In the genomic region with DNA sequence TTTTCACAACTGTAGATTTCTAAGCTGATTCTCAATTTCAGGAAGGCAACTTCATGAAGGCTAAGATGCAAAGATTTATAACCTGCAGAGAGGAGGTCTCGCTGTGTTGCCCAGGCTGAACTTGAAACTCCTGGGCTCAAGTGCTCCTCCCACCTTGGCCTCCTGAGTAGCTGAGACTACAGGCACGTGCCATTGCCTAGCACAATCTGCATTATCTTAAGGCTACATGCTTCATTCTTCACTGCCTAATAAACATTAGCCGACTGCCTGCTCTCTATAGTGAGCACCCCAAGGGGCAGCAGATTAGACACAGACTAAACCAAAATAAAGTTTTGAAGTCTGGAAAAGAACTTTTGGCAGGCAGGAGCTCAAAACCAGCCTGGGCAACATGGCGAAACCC, we compare ENCODE assay signal across 30 cellular contexts. TPM values are rescaled to one million over a fixed set of nuclear protein-coding genes. Genes with fewer than 3 reads are reported as not detected.
DNase-seq lines count a peak whose midpoint lies in the region; ATAC-seq, FAIRE-seq and TF ChIP-seq lines count a peak whose summit lies in the region.
"Had no signal": no experiment of that assay in that cellular context is flagged by ENCODE, and none has a peak within 500 bp of the region (broad histone marks: within the 10 kb centered on the region; RNA-seq: fewer than 3 reads in every experiment).

No MANE protein-coding gene starts in this region.

- H4K20me1 ChIP-seq in K562 (replicated peaks; ENCODE audit: control insufficient read depth, insufficient read depth, low read length), result no peaks in the 10 kb centered on the region
- H4K20me1 ChIP-seq: BLaER1; BLaER1 treated with 17β-estradiol and CSF1 and Interleukin-3, amounts not matched to agents 10 nM and 100 nM had no signal

- no peak for TF ChIP-seq CTCF in K562 (IDR thresholded peaks at IDR 0.05 in 2 of 3, conservative IDR thresholded peaks at IDR 0.05 in 1 of 3; ENCODE audit: insufficient read depth in 2 of 3, low read depth in 1 of 3, low read length in 3 of 3)

- H3K4me2 ChIP-seq in K562 (ENCODE audit: insufficient read depth, low read length), result no peak overlapping the region
- H3K4me2 ChIP-seq: A549; BLaER1; BLaER1 treated with 17β-estradiol and CSF1 and Interleukin-3, amounts not matched to agents 10 nM and 100 nM had no signal

- 29% methylated on average over 4 of the region's 4 CpGs for WGBS in K562 (ENCODE audit: insufficient coverage, low coverage, missing lambda C conversion rate)

- TF ChIP-seq POLR2A in K562 (conservative IDR thresholded peaks at IDR 0.05), result no peak

- H3K27ac ChIP-seq in K562 (ENCODE audit: extremely low read depth, low read depth, low read length), result no peak overlapping the region
- H3K27ac ChIP-seq: 22Rv1; A549; BLaER1; BLaER1 treated with 17β-estradiol and CSF1 and Interleukin-3, amounts not matched to agents 10 nM and 100 nM; C4-2B had no signal

- FAIRE-seq in K562 (lab: Jason Lieb, UNC), result no peak
- FAIRE-seq: A204.1, A549 had no signal

- CTCF ChIA-PET in K562 (lab: Yijun Ruan, JAX; ENCODE audit: low intra/inter-chr PET ratio), result interaction anchor here (0.6 kb wide), 1 partner anchor 80 kb away, joined by 3 read pairs; no protein-coding TSS in a partner anchor

- no peak overlapping the region for H3K9ac ChIP-seq in K562 (ENCODE audit: insufficient read depth in 1 of 2, low read depth in 2 of 2, low read length in 2 of 2)
- H3K9ac ChIP-seq: BLaER1; BLaER1 treated with 17β-estradiol and CSF1 and Interleukin-3, amounts not matched to agents 10 nM and 100 nM had no signal

- no TSS peak for BruUV-seq in K562 (replicated peaks; lab: Mats Ljungman, UMichigan)

- H3K4me3 ChIP-seq in K562, result no peak overlapping the region
- H3K4me3 ChIP-seq: A549; BLaER1; BLaER1 treated with 17β-estradiol and CSF1 and Interleukin-3, amounts not matched to agents 10 nM and 100 nM had no signal

- H3K4me1 ChIP-seq in K562 (replicated peaks in 1 of 2; ENCODE audit: control insufficient read depth in 2 of 2, insufficient read depth in 2 of 2, low read length in 2 of 2), result peaks cover 1 to 5% of the 10 kb centered on the region in 2 experiments; a peak in 4 of 5 replicates
- H3K4me1 ChIP-seq: A549, BE2C, Caco-2 had no signal

- POLR2A ChIA-PET in K562 (lab: Yijun Ruan, JAX), result interaction anchor here (1.5 to 2.1 kb wide), 3 partner anchors 9 to 14 kb away, joined by 3 to 10 read pairs (median 5); no protein-coding TSS in a partner anchor

- no peaks in the 10 kb centered on the region for H3K27me3 ChIP-seq in K562 (ENCODE audit: control insufficient read depth in 2 of 2, insufficient read depth in 2 of 2, low read length in 2 of 2)
- H3K27me3 ChIP-seq: BLaER1; BLaER1 treated with 17β-estradiol and CSF1 and Interleukin-3, amounts not matched to agents 10 nM and 100 nM had no signal

- DNase-seq in K562 (ENCODE audit: extremely low read depth in 1 of 4, low spot score in 3 of 4) (peak in 1 of 4 experiments; percentile 39), NCI-H2227 treated with DMSO at 0.1 percent for 48 hours (lab: John Stamatoyannopoulos, UW) (no peak)
- DNase-seq: 8988T; ACHN; AML-193; BE2C; C1 segment of cervical spinal cord; Caco-2; Calu3; CD4-positive, alpha-beta memory T cell; CD4-positive, alpha-beta T cell; CD4-positive, CD25-positive, alpha-beta regulatory T cell; CD8-positive, alpha-beta memory T cell; CD8-positive, alpha-beta T cell; COR-L47; DMS 273 treated with DMSO at 0.1 percent for 48 hours; DMS153; DMS53; DMS79; DMS79 treated with DMSO at 0.1 percent for 48 hours; DND-41; EL had no signal

- intact Hi-C loops in K562 (cut with micrococcal nuclease), result loop anchor here (5.0 kb wide), 1 partner anchor 63 kb away; no protein-coding TSS in a partner anchor

- peaks cover 16% of the 10 kb centered on the region; the same call in 2 of the 3 replicates for H3K79me2 ChIP-seq in K562 (ENCODE audit: control insufficient read depth, insufficient read depth, low read length)

- in situ Hi-C loops in K562 (cut with MboI), result no loop called here

- no peak overlapping the region for H2AFZ ChIP-seq in K562 (ENCODE audit: low read depth, low read length)

- no peak for TF ChIP-seq RAD21 in K562 (CRISPR knock-in tag; conservative IDR thresholded peaks at IDR 0.05 in 1 of 2, IDR thresholded peaks at IDR 0.05 in 1 of 2)

- peaks cover 44% of the 10 kb centered on the region for H3K36me3 ChIP-seq in K562 (ENCODE audit: control insufficient read depth, insufficient read depth, low read length)
- H3K36me3 ChIP-seq: BE2C; BLaER1; BLaER1 treated with 17β-estradiol and CSF1 and Interleukin-3, amounts not matched to agents 10 nM and 100 nM had no signal

- TF ChIP-seq EP300 in K562 (IDR thresholded peaks at IDR 0.05; ENCODE audit: low read length), result no peak

- H3K9me3 ChIP-seq in K562 (replicated peaks; ENCODE audit: control insufficient read depth, insufficient read depth, low read depth, low read length), result no peaks in the 10 kb centered on the region
- H3K9me3 ChIP-seq: A549; BE2C; BLaER1; BLaER1 treated with 17β-estradiol and CSF1 and Interleukin-3, amounts not matched to agents 10 nM and 100 nM; Caco-2 had no signal

- no peaks in the 10 kb centered on the region for H3K9me1 ChIP-seq in K562 (ENCODE audit: control insufficient read depth, insufficient read depth, low read length)

- peak; percentile 76 for ATAC-seq in K562
- ATAC-seq: A549; CD8-positive, alpha-beta T cell had no signal

TF ChIP-seq in K562, 482 proteins besides CTCF, POLR2A, EP300 and RAD21:
- 0 out of 2 replicates have a peak, but pooled peaks have one; percentile 4 for TF ChIP-seq CBFA2T3 (IDR thresholded peaks at IDR 0.05)
- TF ChIP-seq KLF10 (CRISPR knock-in tag; IDR thresholded peaks at IDR 0.05), result no peak
- peak; percentile 83 for TF ChIP-seq BHLHE40 (IDR thresholded peaks at IDR 0.05; ENCODE audit: low read length)
TF ChIP-seq in K562: peak in this region for 2.

RNA-seq across cellular contexts. Expression of a gene that starts 17.1 kb away (rescaled TPM):
- 28.7 and 54.4 TPM in 2 replicates for total RNA-seq in K562 (2011; cell fraction: chromatin; rRNA removed; ENCODE audit: low replicate concordance)
- total RNA-seq in K562 (2011; cell fraction: nucleolus; rRNA removed), result 20.5 and 27.2 TPM in 2 replicates
- 38.1 and 39.1 TPM in 2 replicates for total RNA-seq in K562 (2011; cell fraction: nucleoplasm; rRNA removed)
- total RNA-seq in K562 (2014; rRNA removed) (6.3 and 10.9 TPM in 2 replicates), K562 (2014; rRNA removed; fragmentation: Illumina TruSeq; extraction: Trizol) (8.9 and 9.7 TPM in 2 replicates), K562 (2015; rRNA removed; fragmentation: Illumina TruSeq; extraction: Trizol) (10.2 and 10.5 TPM in 2 replicates), K562 (2021) (13.4 and 13.7 TPM in 2 replicates)
- polyA plus RNA-seq in K562 (2011; rRNA removed) (11.3 and 19.7 TPM in 2 replicates), K562 (2014; fragmentation: Illumina TruSeq; extraction: Trizol) (9.1 and 11.0 TPM in 2 replicates), K562 (2014; fragmentation: Nextera tagmentation; extraction: Ambion mirVana) (1 to 10 TPM; 2.2 to 2.8 TPM), K562 (2014; rRNA removed) (8.9 and 9.8 TPM in 2 replicates)
- polyA plus RNA-seq in K562 (2011; cell fraction: cytosol; rRNA removed), result 8.0 and 10.2 TPM in 2 replicates
- polyA plus RNA-seq in K562 (2011; cell fraction: nucleus; rRNA removed), result 82.3 and 90.6 TPM in 2 replicates
- 12.4 and 14.5 TPM in 2 replicates for polyA plus RNA-seq in K562 (2012)
- polyA minus RNA-seq in K562 (2011; rRNA and poly(A)+ RNA removed), result 21.3 and 24.0 TPM in 2 replicates
- polyA minus RNA-seq in K562 (2011; cell fraction: cytosol; rRNA and poly(A)+ RNA removed), result 14.0 and 15.8 TPM in 2 replicates
- polyA minus RNA-seq in K562 (2011; cell fraction: nucleus; rRNA and poly(A)+ RNA removed), result 30.6 and 37.4 TPM in 2 replicates
- total RNA-seq: A673; CD4-positive, CD25-positive, alpha-beta regulatory T cell had no signal
- polyA plus RNA-seq: CD14-positive monocyte had no signal
